In genomic region chr1:23691499-23692307, GRCh38 we compare ENCODE assay signal across 8 cellular contexts. TPM values are rescaled to one million over a fixed set of nuclear protein-coding genes. Genes with fewer than 3 reads are reported as not detected.
DNase-seq lines count a peak whose midpoint lies in the region; ATAC-seq lines count a peak whose summit lies in the region.

TSS of gene RPL11 (plus strand) at chr1:23691806. CDS start at chr1:23691824, 18 bp downstream.

- H3K27me3 ChIP-seq in CD8-positive, alpha-beta memory T cell (ENCODE audit: insufficient read depth, low read length, poor library complexity, severe bottlenecking) = no peaks in the 10 kb centered on the region
- H3K27me3 ChIP-seq in effector memory CD4-positive, alpha-beta T cell (replicated peaks; ENCODE audit: control insufficient read depth, insufficient read depth, low read length, poor library complexity, severe bottlenecking) = no peaks in the 10 kb centered on the region

- H3K9me3 Mint-ChIP-seq in CD8-positive, alpha-beta memory T cell = peaks cover 0 to 2% (median 2%) of the 10 kb centered on the region in 5 donors

- H3K4me3 Mint-ChIP-seq in CD8-positive, alpha-beta memory T cell = peak within 1 kb of the TSS; percentile 94 to 100 (median 96)

- H3K27ac Mint-ChIP-seq in CD8-positive, alpha-beta memory T cell = peak within 1 kb of the TSS; percentile 93 to 99 (median 95)

- peak within 1 kb of the TSS; percentile 89 for H3K27ac ChIP-seq in CD8-positive, alpha-beta memory T cell (ENCODE audit: low read depth, low read length)
- H3K27ac ChIP-seq in effector memory CD4-positive, alpha-beta T cell (ENCODE audit: insufficient read depth, low read length, poor library complexity, severe bottlenecking) = peak within 1 kb of the TSS; percentile 74

- peaks cover 43% of the 10 kb centered on the region for H3K36me3 ChIP-seq in CD8-positive, alpha-beta memory T cell (ENCODE audit: insufficient read depth, low read length)
- peaks cover 38% of the 10 kb centered on the region for H3K36me3 ChIP-seq in effector memory CD4-positive, alpha-beta T cell (ENCODE audit: control insufficient read depth, insufficient read depth, low read length)

- ATAC-seq in GM19467 (IDR thresholded peaks at IDR 0.05; ENCODE audit: unreplicated experiment) = peak; percentile 89

- peak; percentile 71 to 90 (median 85) for DNase-seq in CD8-positive, alpha-beta memory T cell
- DNase-seq in HS-5 (ENCODE audit: low read depth) (peak; percentile 88), NOMO-1 (lab: John Stamatoyannopoulos, UW; ENCODE audit: unreplicated experiment in 2 of 2) (peak; percentile 92 to 96), medulla oblongata (ENCODE audit: extremely low spot score) (peak; percentile 97)
- peak; percentile 76 to 82 (median 79) for DNase-seq in effector memory CD4-positive, alpha-beta T cell
- DNase-seq in stimulated activated CD8-positive, alpha-beta memory T cell treated with anti-CD3 and anti-CD28 coated beads, Interleukin-12 subunit alpha, Interleukin-12 subunit beta, amount 100 ng/mL, for 1 hour (ENCODE audit: low read depth) = peak; percentile 77

- H3K4me3 ChIP-seq in CD8-positive, alpha-beta memory T cell (ENCODE audit: low read length) = peak within 1 kb of the TSS; percentile 99
- H3K4me3 ChIP-seq in effector memory CD4-positive, alpha-beta T cell (ENCODE audit: insufficient read depth, low read depth, low read length, poor library complexity, severe bottlenecking) = peak within 1 kb of the TSS; percentile 70

- CTCF ChIA-PET in CD8-positive, alpha-beta memory T cell (lab: Charles Lee) = interaction anchor here (0.8 to 1.3 kb wide), 4 partner anchors 9 to 54 kb away, joined by 3 to 4 read pairs (median 4); partner anchors contain the start of gene ELOA
- CTCF ChIA-PET in activated CD8-positive, alpha-beta memory T cell treated with anti-CD3 and anti-CD28 coated beads for 36 hours (lab: Charles Lee) = interaction anchor here (0.6 to 2.1 kb wide), 12 partner anchors 9 to 195 kb away, joined by 3 to 6 read pairs (median 3); partner anchors contain the start of genes ELOA and GALE

- H3K4me1 Mint-ChIP-seq in CD8-positive, alpha-beta memory T cell = peaks cover 46 to 49% (median 47%) of the 10 kb centered on the region in 3 donors

- peaks cover 25% of the 10 kb centered on the region for H3K4me1 ChIP-seq in CD8-positive, alpha-beta memory T cell (ENCODE audit: insufficient read depth, low read length)
- H3K4me1 ChIP-seq in effector memory CD4-positive, alpha-beta T cell (ENCODE audit: control insufficient read depth, insufficient read depth, low read length, poor library complexity, severe bottlenecking) = peaks cover 16% of the 10 kb centered on the region

- H3K27me3 Mint-ChIP-seq in CD8-positive, alpha-beta memory T cell = peaks cover 0 to 2% of the 10 kb centered on the region in 2 donors

- H3K36me3 Mint-ChIP-seq in CD8-positive, alpha-beta memory T cell = peaks cover 9 to 52% (median 24%) of the 10 kb centered on the region in 3 donors

- H3K9me3 ChIP-seq in CD8-positive, alpha-beta memory T cell (ENCODE audit: low read length) = no peaks in the 10 kb centered on the region
- no peaks in the 10 kb centered on the region for H3K9me3 ChIP-seq in effector memory CD4-positive, alpha-beta T cell (ENCODE audit: control insufficient read depth, low read length)

- POLR2A ChIA-PET in CD8-positive, alpha-beta memory T cell (lab: Charles Lee) = interaction anchor here (0.6 to 1.7 kb wide), 6 partner anchors 52 to 1985 kb away, joined by 3 to 14 read pairs (median 4); partner anchors contain the start of genes ASAP3, ELOA and HNRNPR
- POLR2A ChIA-PET in activated CD8-positive, alpha-beta memory T cell treated with anti-CD3 and anti-CD28 coated beads for 36 hours (lab: Charles Lee) = interaction anchor here (0.5 to 1.8 kb wide), 5 partner anchors 8 to 144 kb away, joined by 3 to 8 read pairs (median 4); partner anchors contain the start of genes ELOA and PITHD1

RNA-seq across cellular contexts. Expression of gene RPL11, which starts in this region (rescaled TPM):
- total RNA-seq in CD8-positive, alpha-beta memory T cell = 1,000 to 10,000 TPM; 1,242 to 1,292 TPM
- 1,119 TPM for polyA plus RNA-seq in CD8-positive, alpha-beta memory T cell
- 1,000 to 10,000 TPM; 1,199 to 1,229 TPM for total RNA-seq in activated CD8-positive, alpha-beta memory T cell treated with anti-CD3 and anti-CD28 coated beads for 36 hours

Comparison
In these comparisons a context has a peak if more than half of its experiments do, and no peak if none do; other contexts are left out.
1. Peak in every context shown above with its lines: DNase-seq, ATAC-seq, H3K4me3 ChIP-seq and H3K27ac ChIP-seq.